Comparison of ENCODE assay signal across 1 cellular context in genomic region chr6:52576392-52577021, GRCh38.
TF ChIP-seq lines count a peak whose summit lies in the region.

No MANE protein-coding gene starts in this region.

TF ChIP-seq in HepG2, 621 proteins besides CTCF, POLR2A, EP300 and RAD21 (continued from another document and continues in another):
- TF ChIP-seq SMC3 (IDR thresholded peaks at IDR 0.05; ENCODE audit: low read length) (peak; percentile 58; the same call in 1 of the 2 replicates), RBFOX2 (IDR thresholded peaks at IDR 0.05; ENCODE audit: low read depth, low read length) (peak; percentile 89), ZNF687 (CRISPR knock-in tag; IDR thresholded peaks at IDR 0.05) (peak; percentile 90), ADNP (CRISPR knock-in tag; IDR thresholded peaks at IDR 0.05) (no peak), ZNF562 (CRISPR knock-in tag; IDR thresholded peaks at IDR 0.05; ENCODE audit: borderline replicate concordance) (no peak), ZMAT3 (CRISPR knock-in tag; conservative IDR thresholded peaks at IDR 0.05) (peak; percentile 82), SRSF9 (IDR thresholded peaks at IDR 0.05; ENCODE audit: borderline replicate concordance, insufficient read depth, low read depth, low read length, poor library complexity, severe bottlenecking) (no peak), IRF9 (CRISPR knock-in tag; IDR thresholded peaks at IDR 0.05; ENCODE audit: borderline replicate concordance) (peak; percentile 22; the same call in 1 of the 2 replicates), PITX1 (CRISPR knock-in tag; IDR thresholded peaks at IDR 0.05) (peak; percentile 68; the same call in 1 of the 2 replicates), CBX1 (IDR thresholded peaks at IDR 0.05; ENCODE audit: low read depth) (no peak), ZSCAN25 (CRISPR knock-in tag; IDR thresholded peaks at IDR 0.05) (peak; percentile 94), RERE (CRISPR knock-in tag; IDR thresholded peaks at IDR 0.05; ENCODE audit: low read depth) (no peak), PHF8 (CRISPR knock-in tag; IDR thresholded peaks at IDR 0.05) (peak; percentile 51), HIVEP1 (CRISPR knock-in tag; IDR thresholded peaks at IDR 0.05) (peak; percentile 70; the same call in 1 of the 2 replicates), GABPB1 (CRISPR knock-in tag; IDR thresholded peaks at IDR 0.05) (peak; percentile 62; the same call in 1 of the 2 replicates), MTA1 (CRISPR knock-in tag; IDR thresholded peaks at IDR 0.05; ENCODE audit: borderline replicate concordance) (peak; percentile 43; the same call in 1 of the 2 replicates), HNRNPUL1 (IDR thresholded peaks at IDR 0.05; ENCODE audit: low read depth, low read length) (no peak), ZNF777 (CRISPR knock-in tag; IDR thresholded peaks at IDR 0.05) (peak; percentile 88), TSC22D2 (CRISPR knock-in tag; IDR thresholded peaks at IDR 0.05; ENCODE audit: borderline replicate concordance) (peak; percentile 76; the same call in 1 of the 2 replicates), HDAC1 (CRISPR knock-in tag; IDR thresholded peaks at IDR 0.05) (peak; percentile 21; the same call in 1 of the 2 replicates), ATAD3A (CRISPR knock-in tag; IDR thresholded peaks at IDR 0.05) (0 out of 2 replicates have a peak, but pooled peaks have one; percentile 31), ZNF816 (CRISPR knock-in tag; IDR thresholded peaks at IDR 0.05; ENCODE audit: borderline replicate concordance) (peak; percentile 17; the same call in 1 of the 2 replicates), ZNF691 (CRISPR knock-in tag; IDR thresholded peaks at IDR 0.05; ENCODE audit: borderline replicate concordance, low read depth) (0 out of 2 replicates have a peak, but pooled peaks have one; percentile 61), CBX2 (IDR thresholded peaks at IDR 0.05; ENCODE audit: low read depth, low read length) (no peak), CBX2 (CRISPR knock-in tag; IDR thresholded peaks at IDR 0.05; ENCODE audit: low read depth) (no peak), STAG1 (CRISPR knock-in tag; IDR thresholded peaks at IDR 0.05) (peak; percentile 79), ZNF142 (CRISPR knock-in tag; IDR thresholded peaks at IDR 0.05) (peak; percentile 68; the same call in 1 of the 2 replicates), XBP1 (CRISPR knock-in tag; IDR thresholded peaks at IDR 0.05) (no peak), HDAC2 (CRISPR knock-in tag; IDR thresholded peaks at IDR 0.05) (peak; percentile 72), HOXD1 (CRISPR knock-in tag; IDR thresholded peaks at IDR 0.05) (0 out of 2 replicates have a peak, but pooled peaks have one; percentile 42), TBL1XR1 (IDR thresholded peaks at IDR 0.05; ENCODE audit: borderline replicate concordance, low read length, partially characterized antibody) (no peak), SYNCRIP (IDR thresholded peaks at IDR 0.05; ENCODE audit: insufficient read depth, low read depth, low read length) (0 out of 2 replicates have a peak, but pooled peaks have one; percentile 36), NR1H2 (CRISPR knock-in tag; IDR thresholded peaks at IDR 0.05; ENCODE audit: borderline replicate concordance, low read depth) (peak; percentile 84), ZNF788 (CRISPR knock-in tag; IDR thresholded peaks at IDR 0.05; ENCODE audit: borderline replicate concordance) (peak; percentile 68; the same call in 1 of the 2 replicates), ZNF343 (CRISPR knock-in tag; IDR thresholded peaks at IDR 0.05) (peak; percentile 63; the same call in 1 of the 2 replicates), ZSCAN29 (CRISPR knock-in tag; conservative IDR thresholded peaks at IDR 0.05) (peak; percentile 30; the same call in 1 of the 2 replicates), PRMT3 (CRISPR knock-in tag; IDR thresholded peaks at IDR 0.05; ENCODE audit: borderline replicate concordance, low read depth) (no peak), ZNF292 (CRISPR knock-in tag; IDR thresholded peaks at IDR 0.05; ENCODE audit: borderline replicate concordance, low read depth) (peak; percentile 92), KLF13 (CRISPR knock-in tag; IDR thresholded peaks at IDR 0.05) (peak; percentile 61; the same call in 1 of the 2 replicates), FOXK2 (IDR thresholded peaks at IDR 0.05) (no peak), ZNF598 (CRISPR knock-in tag; IDR thresholded peaks at IDR 0.05; ENCODE audit: borderline replicate concordance) (peak; percentile 92; the same call in 1 of the 2 replicates), TOPORS (CRISPR knock-in tag; IDR thresholded peaks at IDR 0.05) (peak; percentile 81), ZNF564 (CRISPR knock-in tag; IDR thresholded peaks at IDR 0.05) (peak; percentile 44; the same call in 1 of the 2 replicates), ZNF850 (CRISPR knock-in tag; conservative IDR thresholded peaks at IDR 0.05) (0 out of 2 replicates have a peak, but pooled peaks have one; percentile 52), FIP1L1 (IDR thresholded peaks at IDR 0.05; ENCODE audit: borderline replicate concordance, insufficient read depth, low read depth, low read length) (no peak), ZNF510 (CRISPR knock-in tag; IDR thresholded peaks at IDR 0.05; ENCODE audit: low read depth) (peak; percentile 93; the same call in 1 of the 2 replicates), ZNF18 (CRISPR knock-in tag; IDR thresholded peaks at IDR 0.05; ENCODE audit: insufficient replicate concordance) (peak; percentile 58)
